9 cellular contexts compared by ENCODE assay signal in the genomic region with DNA sequence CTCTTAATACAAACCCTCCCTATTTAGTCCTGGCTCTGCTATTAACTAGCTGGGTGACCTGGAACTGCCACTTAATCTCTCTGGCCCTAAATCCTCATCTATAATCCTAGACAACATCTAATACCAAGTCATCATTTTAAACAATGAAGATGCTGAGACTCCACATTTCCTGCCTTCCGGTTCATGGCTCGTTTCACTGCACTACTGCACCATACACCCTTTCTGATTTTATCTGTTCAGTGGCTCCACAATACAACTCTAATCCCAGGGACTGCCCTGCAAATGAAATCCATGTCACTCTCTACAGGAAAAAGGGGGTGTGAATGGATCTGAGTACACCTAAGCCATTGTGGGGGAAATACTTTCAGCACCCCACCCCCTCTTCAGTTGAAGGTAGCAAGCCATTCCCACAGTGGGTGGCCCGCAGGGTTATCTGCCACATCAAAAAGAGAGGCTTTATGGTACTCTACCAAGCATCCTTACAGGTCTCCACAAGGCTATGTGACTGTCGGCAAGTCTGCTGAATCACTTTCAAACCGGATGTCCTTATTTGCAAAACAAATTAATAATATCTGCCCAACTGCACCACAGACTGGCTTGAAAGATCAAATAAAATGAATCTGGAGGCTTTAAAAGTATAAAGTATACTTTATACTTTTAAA.
DNase-seq lines count a peak whose midpoint lies in the region; ATAC-seq and TF ChIP-seq lines count a peak whose summit lies in the region.
"Had no signal": no experiment of that assay in that cellular context is flagged by ENCODE, and none has a peak within 500 bp of the region (broad histone marks: within the 10 kb centered on the region; RNA-seq: fewer than 3 reads in every experiment).

No MANE protein-coding gene starts in this region.

- H3K27ac Mint-ChIP-seq in brain (peak overlapping the region in 3 of 5 experiments; percentile 14 to 32 (median 15)), MCF 10A (ENCODE audit: low read depth, unreplicated experiment) (no peak overlapping the region)
- H3K27ac Mint-ChIP-seq in T-helper 2 cell treated with Interferon-gamma antibody and Interleukin-4, amounts not matched to agents 5 μg/mL and 100 μg/mL, for 36 hours: no peak overlapping the region
- H3K27ac Mint-ChIP-seq in activated naive CD4-positive, alpha-beta T cell treated with anti-CD3 and anti-CD28 coated beads for 36 hours: no peak overlapping the region

- TF ChIP-seq CTCF in GM12864 (IDR thresholded peaks at IDR 0.05; ENCODE audit: low read depth, low read length, missing control alignments): no peak
- TF ChIP-seq CTCF in brain (conservative IDR thresholded peaks at IDR 0.05): no peak
- TF ChIP-seq CTCF in RWPE1 (conservative IDR thresholded peaks at IDR 0.05; ENCODE audit: low read depth): no peak
- TF ChIP-seq CTCF in MCF 10A (IDR thresholded peaks at IDR 0.05; ENCODE audit: unreplicated experiment): no peak

- H3K27me3 Mint-ChIP-seq in brain (peaks cover 3% of the 10 kb centered on the region), MCF 10A (ENCODE audit: insufficient read depth, unreplicated experiment) (no peaks in the 10 kb centered on the region)
- peaks cover 15% of the 10 kb centered on the region for H3K27me3 Mint-ChIP-seq in T-helper 2 cell treated with Interferon-gamma antibody and Interleukin-4, amounts not matched to agents 5 μg/mL and 100 μg/mL, for 36 hours (ENCODE audit: low read depth)
- peaks cover 14% of the 10 kb centered on the region for H3K27me3 Mint-ChIP-seq in activated naive CD4-positive, alpha-beta T cell treated with anti-CD3 and anti-CD28 coated beads for 36 hours (ENCODE audit: low read depth)

- peak; percentile 13 for DNase-seq in GM12864 (ENCODE audit: low read depth)
- DNase-seq in T-helper 2 cell treated with Interferon-gamma antibody and Interleukin-4, amounts not matched to agents 5 μg/mL and 100 μg/mL, for 36 hours (ENCODE audit: low spot score): no peak
- no peak for DNase-seq in activated naive CD4-positive, alpha-beta T cell treated with anti-CD3 and anti-CD28 coated beads for 36 hours
- no peak for DNase-seq in RWPE1 (ENCODE audit: low spot score)
- no peak for DNase-seq in MCF 10A (ENCODE audit: unreplicated experiment)
- DNase-seq: NCI-H1436 had no signal

- ATAC-seq in GM19468 (IDR thresholded peaks at IDR 0.05; ENCODE audit: extremely low read depth, unreplicated experiment) (peak; percentile 72), HG03159 (IDR thresholded peaks at IDR 0.05; ENCODE audit: unreplicated experiment) (peak; percentile 92)

- H3K4me3 Mint-ChIP-seq in brain (no peak overlapping the region), MCF 10A (ENCODE audit: unreplicated experiment) (no peak overlapping the region)
- no peak overlapping the region for H3K4me3 Mint-ChIP-seq in T-helper 2 cell treated with Interferon-gamma antibody and Interleukin-4, amounts not matched to agents 5 μg/mL and 100 μg/mL, for 36 hours
- no peak overlapping the region for H3K4me3 Mint-ChIP-seq in activated naive CD4-positive, alpha-beta T cell treated with anti-CD3 and anti-CD28 coated beads for 36 hours

- no TSS peak for BruUV-seq in MCF 10A (replicated peaks; lab: Mats Ljungman, UMichigan)

- H3K9me3 Mint-ChIP-seq in brain: no peaks in the 10 kb centered on the region
- H3K9me3 Mint-ChIP-seq in T-helper 2 cell treated with Interferon-gamma antibody and Interleukin-4, amounts not matched to agents 5 μg/mL and 100 μg/mL, for 36 hours: no peaks in the 10 kb centered on the region
- no peaks in the 10 kb centered on the region for H3K9me3 Mint-ChIP-seq in activated naive CD4-positive, alpha-beta T cell treated with anti-CD3 and anti-CD28 coated beads for 36 hours
- no peaks in the 10 kb centered on the region for H3K9me3 Mint-ChIP-seq in MCF 10A (ENCODE audit: unreplicated experiment)

- H3K27ac ChIP-seq in RWPE1: no peak overlapping the region

- intact Hi-C loops in activated naive CD4-positive, alpha-beta T cell treated with anti-CD3 and anti-CD28 coated beads for 36 hours (cut with micrococcal nuclease): no loop called here
- intact Hi-C loops in MCF 10A (cut with micrococcal nuclease): no loop called here

- POLR2A ChIA-PET in RWPE1 (lab: Yijun Ruan, JAX; ENCODE audit: low non-redundant PET) (no interaction called here), MCF 10A (lab: Yijun Ruan, JAX) (interaction anchor here (0.6 to 1.1 kb wide), 2 partner anchors 9 to 89 kb away, joined by 4 to 6 read pairs; partner anchors contain the start of gene EPB41L4A)

- CTCF ChIA-PET in activated naive CD4-positive, alpha-beta T cell treated with anti-CD3 and anti-CD28 coated beads for 36 hours (lab: Charles Lee): no interaction called here
- CTCF ChIA-PET in RWPE1 (lab: Yijun Ruan, JAX): interaction anchor here (1.3 kb wide), 1 partner anchor 13 kb away, joined by 4 read pairs; no protein-coding TSS in a partner anchor
- CTCF ChIA-PET in MCF 10A (lab: Yijun Ruan, JAX): interaction anchor here (0.6 kb wide), 1 partner anchor 23 kb away, joined by 3 read pairs; no protein-coding TSS in a partner anchor

- H3K4me1 Mint-ChIP-seq in brain (peaks cover 30% of the 10 kb centered on the region), MCF 10A (ENCODE audit: insufficient read depth, unreplicated experiment) (no peaks in the 10 kb centered on the region)
- peaks cover 6% of the 10 kb centered on the region for H3K4me1 Mint-ChIP-seq in T-helper 2 cell treated with Interferon-gamma antibody and Interleukin-4, amounts not matched to agents 5 μg/mL and 100 μg/mL, for 36 hours (ENCODE audit: low read depth)
- peaks cover 1% of the 10 kb centered on the region for H3K4me1 Mint-ChIP-seq in activated naive CD4-positive, alpha-beta T cell treated with anti-CD3 and anti-CD28 coated beads for 36 hours (ENCODE audit: low read depth)

- H3K36me3 Mint-ChIP-seq in brain (no peaks in the 10 kb centered on the region), MCF 10A (ENCODE audit: insufficient read depth, unreplicated experiment) (no peaks in the 10 kb centered on the region)
- H3K36me3 Mint-ChIP-seq in T-helper 2 cell treated with Interferon-gamma antibody and Interleukin-4, amounts not matched to agents 5 μg/mL and 100 μg/mL, for 36 hours (ENCODE audit: low read depth): no peaks in the 10 kb centered on the region
- no peaks in the 10 kb centered on the region for H3K36me3 Mint-ChIP-seq in activated naive CD4-positive, alpha-beta T cell treated with anti-CD3 and anti-CD28 coated beads for 36 hours (ENCODE audit: low read depth)

- H3K4me3 ChIP-seq in GM12864 (ENCODE audit: low read depth, low read length): no peak overlapping the region

Comparison
In these comparisons a context has a peak if more than half of its experiments do, and no peak if none do; other contexts are left out.
1. H3K27ac Mint-ChIP-seq: peak in brain (3 of 5); none in T-helper 2 cell treated with Interferon-gamma antibody and Interleukin-4, amounts not matched to agents 5 μg/mL and 100 μg/mL, for 36 hours (single experiment), activated naive CD4-positive, alpha-beta T cell treated with anti-CD3 and anti-CD28 coated beads for 36 hours (single experiment) and MCF 10A (single experiment).